ENCODE assay signal across 8 cellular contexts in the genomic region with DNA sequence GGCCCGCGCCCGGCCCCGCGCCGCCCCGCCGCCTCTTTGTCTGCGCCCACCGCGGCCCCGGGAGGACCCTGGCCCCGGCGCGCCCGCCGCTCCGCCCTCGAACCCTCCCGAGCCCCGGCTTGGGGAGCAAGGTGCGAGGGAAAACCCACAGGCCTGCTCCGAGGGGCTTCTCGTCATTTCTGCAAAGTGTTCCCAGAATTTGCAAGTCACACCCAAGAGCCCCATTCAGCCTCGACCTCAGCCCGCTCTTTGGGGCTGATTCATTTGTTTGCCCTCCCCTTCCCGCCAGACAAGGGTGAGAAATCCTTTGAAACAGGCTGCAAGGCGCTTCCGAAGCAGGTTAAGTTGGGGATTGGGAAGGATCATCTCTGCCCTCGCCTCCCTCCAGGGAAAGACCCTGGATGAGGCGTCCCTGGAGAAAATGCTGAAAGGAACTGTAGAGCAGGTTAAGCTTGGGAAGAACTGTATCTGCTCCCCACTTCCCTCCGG. TPM values are rescaled to one million over a fixed set of nuclear protein-coding genes. Genes with fewer than 3 reads are reported as not detected.
DNase-seq lines count a peak whose midpoint lies in the region; ATAC-seq, FAIRE-seq and TF ChIP-seq lines count a peak whose summit lies in the region.

No MANE protein-coding gene starts in this region.

- H3K27ac ChIP-seq in A549: peak overlapping the region; percentile 100
- peak overlapping the region; percentile 72 for H3K27ac ChIP-seq in osteoblast (ENCODE audit: low read depth, low read length)
- H3K27ac ChIP-seq in aorta (ENCODE audit: low read depth in 1 of 2, low read length in 2 of 2): peak overlapping the region in 1 of 2 donors; percentile 96

- TF ChIP-seq RAD21 in A549 (conservative IDR thresholded peaks at IDR 0.05 in 1 of 2, IDR thresholded peaks at IDR 0.05 in 1 of 2): no peak

- H3K36me3 ChIP-seq in osteoblast (ENCODE audit: insufficient read depth, low read length) (no peaks in the 10 kb centered on the region), aorta (ENCODE audit: control insufficient read depth in 1 of 2, insufficient read depth in 2 of 2, low read length in 1 of 2) (no peaks in the 10 kb centered on the region)

- no peak for TF ChIP-seq POLR2A in A549 (IDR thresholded peaks at IDR 0.05; ENCODE audit: low read length)

- peaks cover 13% of the 10 kb centered on the region for H4K20me1 ChIP-seq in osteoblast (ENCODE audit: insufficient read depth, low read length)

- H3K4me3 ChIP-seq in A549 (peak overlapping the region; percentile 79), fibroblast of pulmonary artery (replicated peaks; ENCODE audit: low read depth, low read length) (peak overlapping the region; percentile 54), osteoblast (ENCODE audit: insufficient read depth, low read length) (peak overlapping the region; percentile 98), aorta (ENCODE audit: low read length in 2 of 2) (peak overlapping the region; percentile 89 to 99)

- H3K9me3 ChIP-seq in A549: no peaks in the 10 kb centered on the region
- no peaks in the 10 kb centered on the region for H3K9me3 ChIP-seq in osteoblast (ENCODE audit: low read depth, low read length)
- H3K9me3 ChIP-seq in aorta (ENCODE audit: control insufficient read depth, low read length): no peaks in the 10 kb centered on the region

- no peak for FAIRE-seq in A549 (lab: Jason Lieb, UNC)

- H3K27me3 ChIP-seq in osteoblast (ENCODE audit: insufficient read depth, low read length): no peaks in the 10 kb centered on the region
- no peaks in the 10 kb centered on the region for H3K27me3 ChIP-seq in aorta (ENCODE audit: control insufficient read depth in 1 of 2, insufficient read depth in 2 of 2, low read length in 1 of 2)

- WGBS in A549 (ENCODE audit: missing lambda C conversion rate): under 1% methylated on average over 17 of the region's 32 CpGs
- WGBS in aorta, 2 donors: 0 to 1% methylated on average over 13 to 32 of the region's 32 CpGs

- peaks cover 41% of the 10 kb centered on the region for H3K79me2 ChIP-seq in osteoblast (ENCODE audit: insufficient read depth, low read length)

- intact Hi-C loops in aorta (cut with DNase I): loop anchor here (1.0 to 5.0 kb wide), 2 partner anchors 23 to 49 kb away; no protein-coding TSS in a partner anchor

- H3K4me1 ChIP-seq in A549: peaks cover 46% of the 10 kb centered on the region
- H3K4me1 ChIP-seq in osteoblast (ENCODE audit: insufficient read depth, low read length): peaks cover 23% of the 10 kb centered on the region
- no peaks in the 10 kb centered on the region for H3K4me1 ChIP-seq in aorta (ENCODE audit: control insufficient read depth in 1 of 2, insufficient read depth in 2 of 2, low read length in 2 of 2)

- peak; percentile 35 to 76 for DNase-seq in A549 (ENCODE audit: low read depth in 1 of 2, low spot score in 1 of 2)
- DNase-seq in GM20000 (ENCODE audit: low spot score): peak; percentile 39
- peak; percentile 65 for DNase-seq in NCI-H2171 treated with DMSO at 0.1 percent for 48 hours (lab: John Stamatoyannopoulos, UW)
- peak; percentile 53 for DNase-seq in activated T-cell treated with anti-CD3 and anti-CD28 coated beads, Interleukin-2, amount 50 U/mL, for 1 hour
- DNase-seq in fibroblast of pulmonary artery (ENCODE audit: low read depth): peak; percentile 40
- DNase-seq in osteoblast (ENCODE audit: insufficient read length, low spot score, missing footprints): peak; percentile 91
- DNase-seq in aorta: peak; percentile 54 to 78
- no peak for DNase-seq in HPDE6-E6E7 (ENCODE audit: extremely low spot score)

- TF ChIP-seq CTCF in A549 (IDR thresholded peaks at IDR 0.05) (no peak), GM20000 (IDR thresholded peaks at IDR 0.05; ENCODE audit: extremely low read depth, missing control alignments) (no peak), fibroblast of pulmonary artery (IDR thresholded peaks at IDR 0.05; ENCODE audit: low read length, missing control alignments) (no peak), osteoblast (IDR thresholded peaks at IDR 0.05; ENCODE audit: extremely low read depth, low read depth, low read length) (no peak)

- ATAC-seq in A549 (peak; percentile 22 to 40), aorta (ENCODE audit: low FRiP score) (no peak)

- TF ChIP-seq EP300 in A549 (IDR thresholded peaks at IDR 0.05): no peak

- H3K4me2 ChIP-seq in A549 (peak overlapping the region; percentile 87), osteoblast (ENCODE audit: insufficient read depth, low read length) (peak overlapping the region; percentile 90)

- POLR2A ChIA-PET in A549 (lab: Yijun Ruan, JAX): interaction anchor here (0.8 to 3.2 kb wide), 10 partner anchors 9 to 78 kb away, joined by 3 to 55 read pairs (median 6); partner anchors contain the start of gene ZCCHC8

- CTCF ChIA-PET in A549 (lab: Yijun Ruan, JAX): interaction anchor here (0.6 to 5.0 kb wide), 19 partner anchors 10 to 231 kb away, joined by 3 to 79 read pairs (median 4); no protein-coding TSS in a partner anchor

- peak overlapping the region; percentile 81 for H2AFZ ChIP-seq in osteoblast (ENCODE audit: low read length)

TF ChIP-seq in A549, 52 proteins besides CTCF, POLR2A, EP300 and RAD21 (continues in another document):
- TF ChIP-seq FOSL2 (IDR thresholded peaks at IDR 0.05): no peak
- peak; percentile 51 for TF ChIP-seq FOSL2 (CRISPR knock-in tag; IDR thresholded peaks at IDR 0.05)
- TF ChIP-seq, protein P1, sequence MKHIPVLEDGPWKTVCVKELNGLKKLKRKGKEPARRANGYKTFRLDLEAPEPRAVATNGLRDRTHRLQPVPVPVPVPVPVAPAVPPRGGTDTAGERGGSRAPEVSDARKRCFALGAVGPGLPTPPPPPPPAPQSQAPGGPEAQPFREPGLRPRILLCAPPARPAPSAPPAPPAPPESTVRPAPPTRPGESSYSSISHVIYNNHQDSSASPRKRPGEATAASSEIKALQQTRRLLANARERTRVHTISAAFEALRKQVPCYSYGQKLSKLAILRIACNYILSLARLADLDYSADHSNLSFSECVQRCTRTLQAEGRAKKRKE (CRISPR knock-in tag; IDR thresholded peaks at IDR 0.05; ENCODE audit: low read depth): no peak
- peak; percentile 80 for TF ChIP-seq MAX (IDR thresholded peaks at IDR 0.05)
- TF ChIP-seq, protein P2, sequence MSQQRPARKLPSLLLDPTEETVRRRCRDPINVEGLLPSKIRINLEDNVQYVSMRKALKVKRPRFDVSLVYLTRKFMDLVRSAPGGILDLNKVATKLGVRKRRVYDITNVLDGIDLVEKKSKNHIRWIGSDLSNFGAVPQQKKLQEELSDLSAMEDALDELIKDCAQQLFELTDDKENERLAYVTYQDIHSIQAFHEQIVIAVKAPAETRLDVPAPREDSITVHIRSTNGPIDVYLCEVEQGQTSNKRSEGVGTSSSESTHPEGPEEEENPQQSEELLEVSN (IDR thresholded peaks at IDR 0.05; ENCODE audit: borderline replicate concordance, low read depth): peak; percentile 86
- no peak for TF ChIP-seq KDM5A (IDR thresholded peaks at IDR 0.05)
- TF ChIP-seq NFE2L2 (conservative IDR thresholded peaks at IDR 0.05; ENCODE audit: low read length): peak; percentile 49; the same call in 1 of the 2 replicates
- TF ChIP-seq RFX5 (IDR thresholded peaks at IDR 0.05): no peak
- TF ChIP-seq, protein P3, sequence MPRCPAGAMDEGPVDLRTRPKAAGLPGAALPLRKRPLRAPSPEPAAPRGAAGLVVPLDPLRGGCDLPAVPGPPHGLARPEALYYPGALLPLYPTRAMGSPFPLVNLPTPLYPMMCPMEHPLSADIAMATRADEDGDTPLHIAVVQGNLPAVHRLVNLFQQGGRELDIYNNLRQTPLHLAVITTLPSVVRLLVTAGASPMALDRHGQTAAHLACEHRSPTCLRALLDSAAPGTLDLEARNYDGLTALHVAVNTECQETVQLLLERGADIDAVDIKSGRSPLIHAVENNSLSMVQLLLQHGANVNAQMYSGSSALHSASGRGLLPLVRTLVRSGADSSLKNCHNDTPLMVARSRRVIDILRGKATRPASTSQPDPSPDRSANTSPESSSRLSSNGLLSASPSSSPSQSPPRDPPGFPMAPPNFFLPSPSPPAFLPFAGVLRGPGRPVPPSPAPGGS (IDR thresholded peaks at IDR 0.05): no peak
- no peak for TF ChIP-seq KDM1A (IDR thresholded peaks at IDR 0.05; ENCODE audit: low read depth)
- TF ChIP-seq CHD4 (IDR thresholded peaks at IDR 0.05; ENCODE audit: borderline replicate concordance): no peak
- TF ChIP-seq PHF8 (IDR thresholded peaks at IDR 0.05; ENCODE audit: borderline replicate concordance, low read depth): no peak
- TF ChIP-seq HOXB13 (CRISPR knock-in tag; IDR thresholded peaks at IDR 0.05; ENCODE audit: low read depth): no peak
- no peak for TF ChIP-seq RNF2 (IDR thresholded peaks at IDR 0.05; ENCODE audit: borderline replicate concordance, low read depth)
- TF ChIP-seq ESRRA (IDR thresholded peaks at IDR 0.05; ENCODE audit: borderline replicate concordance, low read length): no peak
- TF ChIP-seq HEYL (CRISPR knock-in tag; IDR thresholded peaks at IDR 0.05): no peak
- no peak for TF ChIP-seq RCOR1 (IDR thresholded peaks at IDR 0.05; ENCODE audit: low read depth, low read length)
- no peak for TF ChIP-seq SREBF2 (IDR thresholded peaks at IDR 0.05)
- no peak for TF ChIP-seq MAZ (IDR thresholded peaks at IDR 0.05; ENCODE audit: borderline replicate concordance, low read depth, low read length)
- TF ChIP-seq HOXB5 (CRISPR knock-in tag; IDR thresholded peaks at IDR 0.05): no peak
- no peak for TF ChIP-seq MYC (IDR thresholded peaks at IDR 0.05; ENCODE audit: borderline replicate concordance, low read length)
- TF ChIP-seq FOSB (CRISPR knock-in tag; IDR thresholded peaks at IDR 0.05): no peak
- TF ChIP-seq MAFK (IDR thresholded peaks at IDR 0.05; ENCODE audit: partially characterized antibody): peak; percentile 68
- TF ChIP-seq SMC3 (IDR thresholded peaks at IDR 0.05): no peak
- TF ChIP-seq TFCP2L1 (CRISPR knock-in tag; IDR thresholded peaks at IDR 0.05): no peak
- TF ChIP-seq FOXS1 (CRISPR knock-in tag; IDR thresholded peaks at IDR 0.05): no peak

RNA-seq across cellular contexts. Expression of gene CLIP1, which starts 0.3 kb away (rescaled TPM):
- polyA plus RNA-seq in A549 (2011; rRNA removed) (133 and 149 TPM in 2 replicates), A549 (2017; fragmentation: RNase III; extraction: RNeasy Plus Mini Kit Qiagen cat#74134 plus additional on column Dnase treatment) (43.0 to 49.7 TPM (median 44.4 TPM) in 3 replicates), aorta (10 to 100 TPM; 33.2 to 37.2 TPM)
- polyA plus RNA-seq in A549 (2012; cell fraction: cytosol; rRNA removed): 49.1 and 54.3 TPM in 2 replicates
- 98.3 and 122 TPM in 2 replicates for polyA plus RNA-seq in A549 (2012; cell fraction: nucleus; rRNA removed)
- polyA minus RNA-seq in A549 (2011; rRNA and poly(A)+ RNA removed): 217 and 263 TPM in 2 replicates
- total RNA-seq in osteoblast (90.8 and 103 TPM in 2 replicates), aorta (100 to 1,000 TPM; 125 to 182 TPM)
